18 cellular contexts compared by ENCODE assay signal in genomic region chr14:89640141-89640540, GRCh38.
DNase-seq lines count a peak whose midpoint lies in the region; ATAC-seq and TF ChIP-seq lines count a peak whose summit lies in the region.
"Had no signal": no experiment of that assay in that cellular context is flagged by ENCODE, and none has a peak within 500 bp of the region (broad histone marks: within the 10 kb centered on the region; RNA-seq: fewer than 3 reads in every experiment).

No MANE protein-coding gene starts in this region.

- peaks cover 28% of the 10 kb centered on the region for H3K9me3 Mint-ChIP-seq in activated naive CD4-positive, alpha-beta T cell treated with anti-CD3 and anti-CD28 coated beads, Interleukin-2, amount 10 ng/mL, durations not matched to agents 7 days and 5 days
- peaks cover 5 to 10% of the 10 kb centered on the region in 2 donors for H3K9me3 Mint-ChIP-seq in stimulated activated naive B cell treated with anti-CD40 and anti-IgM and Interleukin-4, amounts not matched to agents 10 μg/mL and 1 μg/mL and 100 μg/mL, for 72 hours
- no peaks in the 10 kb centered on the region for H3K9me3 Mint-ChIP-seq in MCF 10A (ENCODE audit: unreplicated experiment)

- H3K27me3 Mint-ChIP-seq in activated naive CD4-positive, alpha-beta T cell treated with anti-CD3 and anti-CD28 coated beads, Interleukin-2, amount 10 ng/mL, durations not matched to agents 7 days and 5 days: no peaks in the 10 kb centered on the region
- H3K27me3 Mint-ChIP-seq in T-helper 17 cell (no peaks in the 10 kb centered on the region), MCF 10A (ENCODE audit: insufficient read depth, unreplicated experiment) (no peaks in the 10 kb centered on the region)
- no peaks in the 10 kb centered on the region for H3K27me3 Mint-ChIP-seq in stimulated activated naive B cell treated with anti-CD40 and anti-IgM and Interleukin-4, amounts not matched to agents 10 μg/mL and 1 μg/mL and 100 μg/mL, for 72 hours

- H3K4me3 ChIP-seq in choroid plexus epithelial cell (ENCODE audit: low read depth, low read length): no peak overlapping the region
- H3K4me3 ChIP-seq: body of pancreas, GM12878, MG63 had no signal

- BruUV-seq in MCF 10A (replicated peaks; lab: Mats Ljungman, UMichigan): no TSS peak

- CTCF ChIA-PET in activated naive CD4-positive, alpha-beta T cell treated with anti-CD3 and anti-CD28 coated beads, Interleukin-2, amount 10 ng/mL, durations not matched to agents 7 days and 5 days (lab: Charles Lee): interaction anchor here (1.8 to 2.2 kb wide), 2 partner anchors 10 to 20 kb away, joined by 8 to 10 read pairs; no protein-coding TSS in a partner anchor
- CTCF ChIA-PET in MCF 10A (lab: Yijun Ruan, JAX): interaction anchor here (0.7 kb wide), 1 partner anchor 375 kb away, joined by 3 read pairs; no protein-coding TSS in a partner anchor

- TF ChIP-seq CTCF in choroid plexus epithelial cell (conservative IDR thresholded peaks at IDR 0.05; ENCODE audit: low read depth, low read length): no peak
- TF ChIP-seq CTCF in MCF 10A (IDR thresholded peaks at IDR 0.05; ENCODE audit: unreplicated experiment): no peak

- H3K9me3 ChIP-seq in T-helper 17 cell (ENCODE audit: control insufficient read depth, low read length, poor library complexity, severe bottlenecking): no peaks in the 10 kb centered on the region
- H3K9me3 ChIP-seq: body of pancreas, MG63 had no signal

- intact Hi-C loops in MCF 10A (cut with micrococcal nuclease): no loop called here

- H3K36me3 Mint-ChIP-seq in activated naive CD4-positive, alpha-beta T cell treated with anti-CD3 and anti-CD28 coated beads, Interleukin-2, amount 10 ng/mL, durations not matched to agents 7 days and 5 days: peaks cover 30% of the 10 kb centered on the region
- peaks cover 2% of the 10 kb centered on the region for H3K36me3 Mint-ChIP-seq in T-helper 17 cell (ENCODE audit: low read depth)
- peaks cover 3 to 4% of the 10 kb centered on the region in 2 donors for H3K36me3 Mint-ChIP-seq in stimulated activated naive B cell treated with anti-CD40 and anti-IgM and Interleukin-4, amounts not matched to agents 10 μg/mL and 1 μg/mL and 100 μg/mL, for 72 hours
- H3K36me3 Mint-ChIP-seq in MCF 10A (ENCODE audit: insufficient read depth, unreplicated experiment): no peaks in the 10 kb centered on the region
- H3K36me3 Mint-ChIP-seq: mesothelial cell of epicardium had no signal

- peak overlapping the region; percentile 97 for H3K27ac Mint-ChIP-seq in activated naive CD4-positive, alpha-beta T cell treated with anti-CD3 and anti-CD28 coated beads, Interleukin-2, amount 10 ng/mL, durations not matched to agents 7 days and 5 days
- H3K27ac Mint-ChIP-seq in T-helper 17 cell: peak overlapping the region; percentile 85
- peak overlapping the region; percentile 56 for H3K27ac Mint-ChIP-seq in stimulated activated naive B cell treated with anti-CD40 and anti-IgM and Interleukin-4, amounts not matched to agents 10 μg/mL and 1 μg/mL and 100 μg/mL, for 72 hours
- H3K27ac Mint-ChIP-seq in MCF 10A (ENCODE audit: low read depth, unreplicated experiment): no peak overlapping the region
- H3K27ac Mint-ChIP-seq: mesothelial cell of epicardium had no signal

- peaks cover 63% of the 10 kb centered on the region for H3K4me1 Mint-ChIP-seq in activated naive CD4-positive, alpha-beta T cell treated with anti-CD3 and anti-CD28 coated beads, Interleukin-2, amount 10 ng/mL, durations not matched to agents 7 days and 5 days
- H3K4me1 Mint-ChIP-seq in T-helper 17 cell (peaks cover 28% of the 10 kb centered on the region), MCF 10A (ENCODE audit: insufficient read depth, unreplicated experiment) (no peaks in the 10 kb centered on the region)
- peaks cover 8 to 30% of the 10 kb centered on the region in 2 donors for H3K4me1 Mint-ChIP-seq in stimulated activated naive B cell treated with anti-CD40 and anti-IgM and Interleukin-4, amounts not matched to agents 10 μg/mL and 1 μg/mL and 100 μg/mL, for 72 hours
- H3K4me1 Mint-ChIP-seq: mesothelial cell of epicardium had no signal

- POLR2A ChIA-PET in MCF 10A (lab: Yijun Ruan, JAX): no interaction called here

- no peak for ATAC-seq in T-helper 17 cell
- no peak for ATAC-seq in stimulated activated naive B cell treated with anti-CD40 and anti-IgM and Interleukin-4, amounts not matched to agents 10 μg/mL and 1 μg/mL and 100 μg/mL, for 72 hours (replicated peaks)
- no peak for ATAC-seq in HG02981 (IDR thresholded peaks at IDR 0.05; ENCODE audit: unreplicated experiment)
- ATAC-seq: activated CD4-positive, CD25-positive, alpha-beta regulatory T cell treated with anti-CD3 and anti-CD28 coated beads, Interleukin-2, amount 50 U/mL, for 24 hours; body of pancreas; GM12878; left cardiac atrium had no signal

- no peak overlapping the region for H3K4me3 Mint-ChIP-seq in activated naive CD4-positive, alpha-beta T cell treated with anti-CD3 and anti-CD28 coated beads, Interleukin-2, amount 10 ng/mL, durations not matched to agents 7 days and 5 days
- H3K4me3 Mint-ChIP-seq in T-helper 17 cell: no peak overlapping the region
- no peak overlapping the region for H3K4me3 Mint-ChIP-seq in stimulated activated naive B cell treated with anti-CD40 and anti-IgM and Interleukin-4, amounts not matched to agents 10 μg/mL and 1 μg/mL and 100 μg/mL, for 72 hours
- H3K4me3 Mint-ChIP-seq in MCF 10A (ENCODE audit: unreplicated experiment): no peak overlapping the region
- H3K4me3 Mint-ChIP-seq: mesothelial cell of epicardium had no signal

- no peak for DNase-seq in activated naive CD4-positive, alpha-beta T cell treated with anti-CD3 and anti-CD28 coated beads, Interleukin-2, amount 10 ng/mL, durations not matched to agents 7 days and 5 days
- DNase-seq in activated naive CD4-positive, alpha-beta T cell treated with Interleukin-2 at 50 U/mL for 16 hours: no peak
- DNase-seq in T-helper 17 cell (no peak), choroid plexus epithelial cell (ENCODE audit: low read depth) (peak; percentile 45), MCF 10A (ENCODE audit: unreplicated experiment) (no peak), NCI-H2081 (lab: John Stamatoyannopoulos, UW) (no peak)
- DNase-seq in stimulated activated naive B cell treated with anti-CD40 and anti-IgM and Interleukin-4, amounts not matched to agents 10 μg/mL and 1 μg/mL and 100 μg/mL, for 72 hours: no peak
- DNase-seq: body of pancreas; cortex of kidney; foreskin melanocyte; left cardiac atrium; MG63; NCI-H345; NK-92 treated with Interleukin-12 subunit alpha and Interleukin-12 subunit beta, amount 100 ng/mL, for 24 hours had no signal
